Comparison of ENCODE assay signal across 9 cellular contexts in the genomic region with DNA sequence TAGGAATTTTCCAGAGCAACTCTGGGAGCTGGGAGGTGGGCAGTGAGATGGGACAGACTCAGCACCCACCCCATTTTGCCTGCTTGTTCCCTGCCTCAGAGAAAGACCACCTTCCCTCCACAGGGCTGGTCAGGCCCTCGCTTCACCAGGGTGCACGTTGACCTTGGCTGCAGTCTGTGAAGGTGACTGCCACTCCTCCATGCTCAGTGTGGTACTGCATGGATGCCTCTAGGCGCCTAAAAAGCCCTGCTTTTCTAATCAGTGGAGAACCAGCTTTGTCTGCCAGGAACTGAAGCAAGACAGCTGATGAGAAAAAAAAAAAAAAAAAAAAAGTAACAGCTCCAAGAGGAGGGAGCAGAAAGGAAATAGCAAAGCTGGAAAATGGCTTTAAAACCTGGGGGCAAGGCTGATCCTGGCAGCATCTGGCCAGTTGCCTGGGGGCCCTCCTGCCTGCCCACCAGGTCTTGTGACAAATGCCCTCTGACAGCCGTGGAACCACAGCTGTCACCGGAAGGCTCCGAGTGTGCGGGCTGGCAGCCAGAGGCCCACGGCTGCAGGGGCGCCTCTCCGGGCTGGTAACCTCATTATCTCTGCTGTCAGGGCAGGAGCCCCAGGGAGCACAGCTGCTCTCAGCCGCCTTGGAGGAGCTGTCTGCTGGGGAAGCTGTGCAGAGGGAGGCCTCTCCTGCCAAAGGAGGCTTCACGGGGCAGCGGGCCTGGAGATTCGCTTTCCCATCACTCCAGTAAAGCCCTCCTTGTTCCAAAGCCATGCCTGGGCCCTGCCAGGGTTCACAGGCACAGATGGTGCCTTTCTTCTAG. TPM values are rescaled to one million over a fixed set of nuclear protein-coding genes. Genes with fewer than 3 reads are reported as not detected.
DNase-seq lines count a peak whose midpoint lies in the region; ATAC-seq, FAIRE-seq and TF ChIP-seq lines count a peak whose summit lies in the region.
"Had no signal": no experiment of that assay in that cellular context is flagged by ENCODE, and none has a peak within 500 bp of the region (broad histone marks: within the 10 kb centered on the region; RNA-seq: fewer than 3 reads in every experiment).

No MANE protein-coding gene starts in this region.

- peak; percentile 36 for ATAC-seq in activated CD4-positive, alpha-beta T cell treated with anti-CD3 and anti-CD28 coated beads for 36 hours
- ATAC-seq in naive thymus-derived CD4-positive, alpha-beta T cell: peak; percentile 28
- ATAC-seq in GM19455 (IDR thresholded peaks at IDR 0.05; ENCODE audit: unreplicated experiment): no peak
- ATAC-seq in HG03520 (IDR thresholded peaks at IDR 0.05; ENCODE audit: unreplicated experiment): no peak

- FAIRE-seq in H1 (lab: Jason Lieb, UNC): no peak
- no peak for FAIRE-seq in GM19239 (lab: Jason Lieb, UNC)
- FAIRE-seq: islet of Langerhans had no signal

- no peak overlapping the region for H3K14ac ChIP-seq in H1 (ENCODE audit: insufficient read length)

- no peak overlapping the region for H3K4me3 ChIP-seq in H1 (ENCODE audit: extremely low read depth in 1 of 4, insufficient read depth in 2 of 4, low read depth in 3 of 4, low read length in 4 of 4)
- H3K4me3 ChIP-seq in naive thymus-derived CD4-positive, alpha-beta T cell (ENCODE audit: low read length): no peak overlapping the region

- H3K4me2 ChIP-seq in H1 (ENCODE audit: insufficient read depth in 1 of 2, low read depth in 2 of 2, low read length in 2 of 2): no peak overlapping the region

- TF ChIP-seq POLR2A in H1 (IDR thresholded peaks at IDR 0.05; ENCODE audit: control extremely low read depth in 1 of 2, low read depth in 2 of 2, low read length in 2 of 2): no peak

- no peak overlapping the region for H3K27ac Mint-ChIP-seq in activated CD4-positive, alpha-beta T cell treated with anti-CD3 and anti-CD28 coated beads for 36 hours
- no peak overlapping the region for H3K27ac Mint-ChIP-seq in naive thymus-derived CD4-positive, alpha-beta T cell

- H2AFZ ChIP-seq in H1 (ENCODE audit: low read length): no peak overlapping the region

- H3K18ac ChIP-seq in H1 (ENCODE audit: extremely low read depth, low read length): peak overlapping the region; percentile 68

- no peak for TF ChIP-seq EP300 in H1 (IDR thresholded peaks at IDR 0.05; ENCODE audit: borderline replicate concordance in 1 of 2, low read depth in 2 of 2, low read length in 2 of 2)

- H2AK5ac ChIP-seq in H1 (ENCODE audit: low read depth, low read length): peak overlapping the region; percentile 94; the same call in 1 of the 2 replicates

- H3K36me3 Mint-ChIP-seq in activated CD4-positive, alpha-beta T cell treated with anti-CD3 and anti-CD28 coated beads for 36 hours (ENCODE audit: low read depth): no peaks in the 10 kb centered on the region
- H3K36me3 Mint-ChIP-seq in naive thymus-derived CD4-positive, alpha-beta T cell: no peaks in the 10 kb centered on the region

- H3K27ac ChIP-seq in H1 (ENCODE audit: low read depth, low read length): no peak overlapping the region
- H3K27ac ChIP-seq in naive thymus-derived CD4-positive, alpha-beta T cell (ENCODE audit: low read depth, low read length): no peak overlapping the region

- H2BK12ac ChIP-seq in H1 (ENCODE audit: low read depth, low read length): peak overlapping the region; percentile 52; the same call in 1 of the 2 replicates

- no peaks in the 10 kb centered on the region for H3K79me1 ChIP-seq in H1 (ENCODE audit: low read depth, low read length)

- no peaks in the 10 kb centered on the region; a peak in 1 of 7 replicates for H3K27me3 ChIP-seq in H1 (replicated peaks in 1 of 4; ENCODE audit: control insufficient read depth in 3 of 4, extremely low read depth in 1 of 4, insufficient read depth in 3 of 4, low read length in 3 of 4)
- H3K27me3 ChIP-seq in naive thymus-derived CD4-positive, alpha-beta T cell (ENCODE audit: control insufficient read depth in 2 of 2, insufficient read depth in 2 of 2, low read length in 2 of 2): no peaks in the 10 kb centered on the region

- H4K8ac ChIP-seq in H1 (ENCODE audit: extremely low read depth, insufficient read depth, low read length): no peak overlapping the region

- no peaks in the 10 kb centered on the region for H3K9me3 Mint-ChIP-seq in activated CD4-positive, alpha-beta T cell treated with anti-CD3 and anti-CD28 coated beads for 36 hours (ENCODE audit: low read depth)
- H3K9me3 Mint-ChIP-seq in naive thymus-derived CD4-positive, alpha-beta T cell: no peaks in the 10 kb centered on the region

- H2BK15ac ChIP-seq in H1 (ENCODE audit: low read length): peak overlapping the region; percentile 90; the same call in 1 of the 2 replicates

- H3K4me3 Mint-ChIP-seq in activated CD4-positive, alpha-beta T cell treated with anti-CD3 and anti-CD28 coated beads for 36 hours: no peak overlapping the region
- H3K4me3 Mint-ChIP-seq in naive thymus-derived CD4-positive, alpha-beta T cell: no peak overlapping the region

- no peak for TF ChIP-seq RAD21 in H1 (IDR thresholded peaks at IDR 0.05 in 1 of 2, conservative IDR thresholded peaks at IDR 0.05 in 1 of 2; ENCODE audit: low read depth in 2 of 2, low read length in 2 of 2)

- WGBS in H1 (ENCODE audit: extremely low coverage in 1 of 2, insufficient coverage in 1 of 2, insufficient read length in 1 of 2, insufficient replicate concordance in 2 of 2, low coverage in 1 of 2, low lambda C conversion rate in 2 of 2, missing lambda C conversion rate in 1 of 2), 2 experiments: 82% methylated on average over 12 of the region's 14 CpGs; no CpG with 5 or more reads in 1 of the 2 experiments

- no peak overlapping the region for H4K5ac ChIP-seq in H1 (ENCODE audit: insufficient read length, low read depth, low read length)

- CTCF ChIA-PET in activated CD4-positive, alpha-beta T cell treated with anti-CD3 and anti-CD28 coated beads for 36 hours (lab: Charles Lee): interaction anchor here (0.6 to 1.6 kb wide), 4 partner anchors 10 to 45 kb away, joined by 3 to 4 read pairs (median 4); no protein-coding TSS in a partner anchor
- CTCF ChIA-PET in H1 (lab: Charles Lee; ENCODE audit: partially characterized antibody): interaction anchor here (0.9 to 3.9 kb wide), 9 partner anchors 10 to 409 kb away, joined by 3 to 11 read pairs (median 4); a partner anchor contains a TSS
- CTCF ChIA-PET in naive thymus-derived CD4-positive, alpha-beta T cell (lab: Charles Lee): no interaction called here

- H3K4ac ChIP-seq in H1 (replicated peaks; ENCODE audit: insufficient read length, low read depth, low read length): peak overlapping the region; percentile 6

- TF ChIP-seq CTCF in H1 (IDR thresholded peaks at IDR 0.05; ENCODE audit: control extremely low read depth in 1 of 3, insufficient read depth in 1 of 3, low read depth in 1 of 3, low read length in 3 of 3): no peak

- H2BK5ac ChIP-seq in H1 (ENCODE audit: low read depth, low read length): peak overlapping the region; percentile 86; the same call in 1 of the 2 replicates

- intact Hi-C loops in activated CD4-positive, alpha-beta T cell treated with anti-CD3 and anti-CD28 coated beads for 36 hours (cut with DNase I, micrococcal nuclease): no loop called here
- intact Hi-C loops in naive thymus-derived CD4-positive, alpha-beta T cell (cut with micrococcal nuclease): no loop called here

- no peak overlapping the region for H3K23ac ChIP-seq in H1 (ENCODE audit: insufficient read length)

- DNase-seq in activated CD4-positive, alpha-beta T cell treated with anti-CD3 and anti-CD28 coated beads for 36 hours: peak; percentile 18
- DNase-seq in activated CD4-positive, alpha-beta T cell treated with anti-CD3 and anti-CD28 coated beads, Interleukin-2, amount 50 U/mL, for 48 hours: no peak
- DNase-seq in NCI-H345 (lab: John Stamatoyannopoulos, UW): peak; percentile 66
- DNase-seq in H1 (ENCODE audit: low read depth in 1 of 2, low spot score in 2 of 2): no peak
- DNase-seq in naive thymus-derived CD4-positive, alpha-beta T cell: peak in 1 of 9 donors; percentile 13
- no peak for DNase-seq in GM19239 (ENCODE audit: insufficient read length, low spot score)

- no peaks in the 10 kb centered on the region for H3K27me3 Mint-ChIP-seq in activated CD4-positive, alpha-beta T cell treated with anti-CD3 and anti-CD28 coated beads for 36 hours
- H3K27me3 Mint-ChIP-seq in naive thymus-derived CD4-positive, alpha-beta T cell: peaks cover 0 to 5% (median 0%) of the 10 kb centered on the region in 5 donors

- no peaks in the 10 kb centered on the region for H4K20me1 ChIP-seq in H1 (replicated peaks in 1 of 2; ENCODE audit: control insufficient read depth in 1 of 2, insufficient read depth in 2 of 2, low read length in 2 of 2)

- no peaks in the 10 kb centered on the region for H3K36me3 ChIP-seq in H1 (ENCODE audit: control insufficient read depth in 2 of 4, insufficient read depth in 4 of 4, low read length in 3 of 4)
- H3K36me3 ChIP-seq in naive thymus-derived CD4-positive, alpha-beta T cell (ENCODE audit: control insufficient read depth in 2 of 3, insufficient read depth in 3 of 3, low read length in 3 of 3): no peaks in the 10 kb centered on the region

- peak overlapping the region; percentile 70 for H2BK120ac ChIP-seq in H1 (replicated peaks; ENCODE audit: low read depth, low read length)

- no peak overlapping the region for H3K56ac ChIP-seq in H1 (replicated peaks; ENCODE audit: insufficient read length, low read depth, low read length)

- H3K23me2 ChIP-seq in H1 (ENCODE audit: low read depth, low read length): peaks cover 2% of the 10 kb centered on the region

- peak overlapping the region; percentile 36 for H4K91ac ChIP-seq in H1 (replicated peaks; ENCODE audit: insufficient read length, low read length)

- POLR2A ChIA-PET in activated CD4-positive, alpha-beta T cell treated with anti-CD3 and anti-CD28 coated beads for 36 hours (lab: Charles Lee): no interaction called here
- POLR2A ChIA-PET in H1 (lab: Charles Lee; ENCODE audit: partially characterized antibody): interaction anchor here (1.8 to 2.1 kb wide), 3 partner anchors 14 to 163 kb away, joined by 5 to 14 read pairs (median 6); a partner anchor contains a TSS
- POLR2A ChIA-PET in naive thymus-derived CD4-positive, alpha-beta T cell (lab: Charles Lee): no interaction called here

- no peaks in the 10 kb centered on the region for H3K9me3 ChIP-seq in H1 (ENCODE audit: insufficient read depth in 2 of 2, low read depth in 1 of 2, low read length in 1 of 2)
- no peaks in the 10 kb centered on the region for H3K9me3 ChIP-seq in naive thymus-derived CD4-positive, alpha-beta T cell (ENCODE audit: control insufficient read depth in 2 of 3, low read length in 3 of 3)

- no peaks in the 10 kb centered on the region for H3K79me2 ChIP-seq in H1 (ENCODE audit: control insufficient read depth in 1 of 2, insufficient read depth in 2 of 2, low read length in 2 of 2)

- H2BK20ac ChIP-seq in H1 (ENCODE audit: low read length): peak overlapping the region; percentile 88

- no peak overlapping the region for H3K9ac ChIP-seq in H1 (replicated peaks in 1 of 4; ENCODE audit: extremely low read depth in 1 of 4, low read depth in 3 of 4, low read length in 3 of 4)

- no peaks in the 10 kb centered on the region for H3K4me1 Mint-ChIP-seq in activated CD4-positive, alpha-beta T cell treated with anti-CD3 and anti-CD28 coated beads for 36 hours
- H3K4me1 Mint-ChIP-seq in naive thymus-derived CD4-positive, alpha-beta T cell: peaks cover 0 to 10% (median 0%) of the 10 kb centered on the region in 7 donors

- peaks cover 32 to 59% (median 43%) of the 10 kb centered on the region in 4 experiments for H3K4me1 ChIP-seq in H1 (replicated peaks in 1 of 4; ENCODE audit: control insufficient read depth in 3 of 4, insufficient read depth in 4 of 4, low read length in 3 of 4)
- H3K4me1 ChIP-seq in naive thymus-derived CD4-positive, alpha-beta T cell (ENCODE audit: control insufficient read depth in 2 of 2, insufficient read depth in 2 of 2, low read length in 2 of 2): no peaks in the 10 kb centered on the region

RNA-seq across cellular contexts. Expression of a gene that starts 13.7 kb away (rescaled TPM):
- total RNA-seq in activated CD4-positive, alpha-beta T cell treated with anti-CD3 and anti-CD28 coated beads for 36 hours: under 1 TPM in 1 of 2 experiments, not detected in 1; 0.09 TPM
- 2.6 and 3.1 TPM in 2 replicates for total RNA-seq in H1 (2021; fragmentation: NEBNext Ultra II Directional; extraction: Animal tissue kit (Norgen Biotek cat#: 25700))
- 1.3 and 1.9 TPM in 2 replicates for polyA plus RNA-seq in H1 (2011; rRNA removed)
- polyA plus RNA-seq in H1 (2011; cell fraction: cytosol; rRNA removed): 1.8 TPM
- 2.7 TPM for polyA plus RNA-seq in H1 (2011; cell fraction: nucleus; rRNA removed)
- 1.0 to 2.5 TPM (median 1.8 TPM) in 4 replicates for polyA plus RNA-seq in H1 (2012, experiment 1 of 2)
- polyA plus RNA-seq in H1 (2012, experiment 2 of 2): 1.8 TPM
- 1.8 TPM for polyA plus RNA-seq in H1 (2013, experiment 1 of 2)
- 0.81 TPM for polyA plus RNA-seq in H1 (2013, experiment 2 of 2)
- 1.0 and 1.6 TPM in 2 replicates for polyA minus RNA-seq in H1 (2011; rRNA and poly(A)+ RNA removed)
- 1.8 TPM for polyA minus RNA-seq in H1 (2011; cell fraction: cytosol; rRNA and poly(A)+ RNA removed)
- 3.0 TPM for polyA minus RNA-seq in H1 (2011; cell fraction: nucleus; rRNA and poly(A)+ RNA removed)
- under 1 TPM in 4 of 5 experiments, not detected in 1; 0.13 to 0.31 (median 0.20) TPM for total RNA-seq in naive thymus-derived CD4-positive, alpha-beta T cell
- polyA plus RNA-seq in naive thymus-derived CD4-positive, alpha-beta T cell: under 1 TPM; 0.03 to 0.12 TPM

Comparison
In these comparisons a context has a peak if more than half of its experiments do, and no peak if none do; other contexts are left out.
1. DNase-seq: peak in activated CD4-positive, alpha-beta T cell treated with anti-CD3 and anti-CD28 coated beads for 36 hours (single experiment) and NCI-H345 (single experiment); none in activated CD4-positive, alpha-beta T cell treated with anti-CD3 and anti-CD28 coated beads, Interleukin-2, amount 50 U/mL, for 48 hours (0 of 2), H1 (0 of 2) and GM19239 (single experiment).
2. ATAC-seq: peak in activated CD4-positive, alpha-beta T cell treated with anti-CD3 and anti-CD28 coated beads for 36 hours (single experiment) and naive thymus-derived CD4-positive, alpha-beta T cell (single experiment); none in GM19455 (single experiment) and HG03520 (single experiment).